ENCODE assay signal across 12 cellular contexts in genomic region chr9:27464950-27465349, GRCh38. TPM values are rescaled to one million over a fixed set of nuclear protein-coding genes. Genes with fewer than 3 reads are reported as not detected.
A peak's percentile ranks its signal among the peaks of the same experiment; 100 is the strongest.
DNase-seq lines count a peak whose midpoint lies in the region; ATAC-seq, FAIRE-seq and TF ChIP-seq lines count a peak whose summit lies in the region.
"Not testable (repeated sequence)": the region's sequence is repeated elsewhere in the genome, so short reads cannot be mapped to it uniquely, and the experiment has no call there.
"Had no signal": no experiment of that assay in that cellular context is flagged by ENCODE, and none has a peak within 500 bp of the region (broad histone marks: within the 10 kb centered on the region; RNA-seq: fewer than 3 reads in every experiment).

No MANE protein-coding gene starts in this region.

- CTCF ChIA-PET in K562 (lab: Yijun Ruan, JAX; ENCODE audit: low intra/inter-chr PET ratio): not testable (repeated sequence)

- intact Hi-C loops in K562 (cut with micrococcal nuclease): loop anchor here (5.0 kb wide), 1 partner anchor 62 kb away; the partner anchor contains the start of gene MOB3B

- 70% methylated on average over 2 of the region's 3 CpGs for WGBS in K562 (ENCODE audit: insufficient coverage, low coverage, missing lambda C conversion rate)
- 76% methylated on average over 3 of the region's 3 CpGs for WGBS in hepatocyte (ENCODE audit: low lambda C conversion rate, missing lambda C conversion rate)
- 49% methylated on average over 3 of the region's 3 CpGs for WGBS in liver
- 15 to 69% (median 42%) methylated on average over 3 of the region's 3 CpGs for WGBS in small intestine, 3 donors

- H3K9me2 ChIP-seq in hepatocyte (replicated peaks; ENCODE audit: insufficient read depth): not testable (repeated sequence)

- not testable (repeated sequence) for H3K4me3 ChIP-seq in K562; hepatocyte; liver (ENCODE audit: low read depth in 1 of 3, low read length in 3 of 3); small intestine (ENCODE audit: low read depth in 1 of 2, low read length in 2 of 2)

- not testable (repeated sequence) for TF ChIP-seq EP300 in K562 (IDR thresholded peaks at IDR 0.05; ENCODE audit: low read length)

- TF ChIP-seq CTCF in K562 (IDR thresholded peaks at IDR 0.05 in 2 of 3, conservative IDR thresholded peaks at IDR 0.05 in 1 of 3; ENCODE audit: insufficient read depth in 2 of 3, low read depth in 1 of 3, low read length in 3 of 3); hepatocyte (IDR thresholded peaks at IDR 0.05; ENCODE audit: poor library complexity); liver (IDR thresholded peaks at IDR 0.05; ENCODE audit: low read depth, low read length, missing input control): not testable (repeated sequence)

- H3K9me3 ChIP-seq in K562 (replicated peaks; ENCODE audit: control insufficient read depth, insufficient read depth, low read depth, low read length); hepatocyte (ENCODE audit: low read depth); liver (ENCODE audit: control insufficient read depth in 4 of 4, low read length in 3 of 4); small intestine (ENCODE audit: control insufficient read depth, low read depth): not testable (repeated sequence)

- H3K4me1 ChIP-seq in K562 (replicated peaks in 1 of 2; ENCODE audit: control insufficient read depth in 2 of 2, insufficient read depth in 2 of 2, low read length in 2 of 2) (peaks cover 0 to 18% of the 10 kb centered on the region in 2 experiments; a peak in 3 of 5 replicates), hepatocyte (ENCODE audit: insufficient read depth) (peaks cover 11% of the 10 kb centered on the region), small intestine (ENCODE audit: control insufficient read depth in 2 of 2, insufficient read depth in 1 of 2, low read depth in 1 of 2, low read length in 1 of 2) (peaks cover 2 to 14% of the 10 kb centered on the region in 2 donors)
- not testable (repeated sequence) for H3K4me1 ChIP-seq in liver (ENCODE audit: control insufficient read depth in 4 of 4, insufficient read depth in 4 of 4, low read length in 3 of 4)

- FAIRE-seq in K562 (lab: Jason Lieb, UNC); small intestine (lab: Jason Lieb, UNC): not testable (repeated sequence)

- not testable (repeated sequence) for ATAC-seq in K562

- TF ChIP-seq POLR2A in K562 (conservative IDR thresholded peaks at IDR 0.05): not testable (repeated sequence)

- DNase-seq in COLO668 (lab: John Stamatoyannopoulos, UW; ENCODE audit: unreplicated experiment) (peak; percentile 27), NCI-H146 (lab: John Stamatoyannopoulos, UW) (peak; percentile 61), NCI-H69 (lab: John Stamatoyannopoulos, UW) (peak; percentile 19), small intestine (peak; percentile 74)
- not testable (repeated sequence) for DNase-seq in K562 (ENCODE audit: extremely low read depth in 1 of 4, low spot score in 3 of 4); hepatocyte (ENCODE audit: low spot score)

- not testable (repeated sequence) for BruUV-seq in K562 (replicated peaks; lab: Mats Ljungman, UMichigan)

- in situ Hi-C loops in K562 (cut with MboI): not testable (repeated sequence)

- H3K27me3 ChIP-seq in K562 (ENCODE audit: control insufficient read depth in 2 of 2, insufficient read depth in 2 of 2, low read length in 2 of 2); hepatocyte; liver (ENCODE audit: control insufficient read depth in 4 of 4, insufficient read depth in 4 of 4, low read length in 3 of 4); small intestine (ENCODE audit: control insufficient read depth in 2 of 2, insufficient read depth in 2 of 2, low read length in 2 of 2): not testable (repeated sequence)

- not testable (repeated sequence) for H3K9ac ChIP-seq in K562 (ENCODE audit: insufficient read depth in 1 of 2, low read depth in 2 of 2, low read length in 2 of 2); liver (ENCODE audit: low read depth in 1 of 2, low read length in 2 of 2)

- peaks cover 42% of the 10 kb centered on the region for H3K79me2 ChIP-seq in K562 (ENCODE audit: control insufficient read depth, insufficient read depth, low read length)
- peaks cover 28% of the 10 kb centered on the region for H3K79me2 ChIP-seq in hepatocyte

- H3K27ac ChIP-seq in K562 (ENCODE audit: extremely low read depth, low read depth, low read length); liver (ENCODE audit: low read depth in 1 of 2, low read length in 2 of 2): not testable (repeated sequence)
- peak overlapping the region; percentile 62 for H3K27ac ChIP-seq in hepatocyte
- H3K27ac ChIP-seq in small intestine (ENCODE audit: low read depth in 1 of 2, low read length in 1 of 2): peak overlapping the region in 1 of 2 donors; percentile 34

- not testable (repeated sequence) for H3K9me1 ChIP-seq in K562 (ENCODE audit: control insufficient read depth, insufficient read depth, low read length)

- not testable (repeated sequence) for TF ChIP-seq RAD21 in K562 (CRISPR knock-in tag; conservative IDR thresholded peaks at IDR 0.05 in 1 of 2, IDR thresholded peaks at IDR 0.05 in 1 of 2); liver (IDR thresholded peaks at IDR 0.05)

- H4K20me1 ChIP-seq in K562 (replicated peaks; ENCODE audit: control insufficient read depth, insufficient read depth, low read length); hepatocyte (ENCODE audit: insufficient read depth, poor library complexity, severe bottlenecking): not testable (repeated sequence)

- H3K4me2 ChIP-seq in K562 (ENCODE audit: insufficient read depth, low read length): not testable (repeated sequence)
- H3K4me2 ChIP-seq in hepatocyte: peak overlapping the region; percentile 24

- POLR2A ChIA-PET in K562 (lab: Yijun Ruan, JAX): interaction anchor here (0.9 kb wide), 1 partner anchor 26 kb away, joined by 4 read pairs; no protein-coding TSS in a partner anchor

- H2AFZ ChIP-seq in K562 (ENCODE audit: low read depth, low read length); hepatocyte: not testable (repeated sequence)

- not testable (repeated sequence) for H3K36me3 ChIP-seq in K562 (ENCODE audit: control insufficient read depth, insufficient read depth, low read length); hepatocyte (replicated peaks; ENCODE audit: insufficient read depth, low read depth); liver (ENCODE audit: control insufficient read depth in 4 of 4, insufficient read depth in 3 of 4, low read depth in 1 of 4, low read length in 3 of 4); small intestine (ENCODE audit: control insufficient read depth in 2 of 2, insufficient read depth in 2 of 2, low read length in 2 of 2)

TF ChIP-seq in liver, 16 proteins besides CTCF, POLR2A, EP300 and RAD21:
- peak; percentile 39 to 71 for TF ChIP-seq HNF4A (conservative IDR thresholded peaks at IDR 0.05)
TF ChIP-seq in liver: peak in this region for 1; not testable (repeated sequence) for 15.

RNA-seq across cellular contexts. Expression of gene IFNK, which starts 59.1 kb away (rescaled TPM):
- total RNA-seq in K562 (2011; cell fraction: chromatin; rRNA removed; ENCODE audit: low replicate concordance): not detected in 2 replicates
- not detected in 2 replicates for total RNA-seq in K562 (2011; cell fraction: nucleolus; rRNA removed)
- not detected in 2 replicates for total RNA-seq in K562 (2011; cell fraction: nucleoplasm; rRNA removed)
- total RNA-seq in K562 (2014; rRNA removed): not detected in 2 replicates
- not detected in 2 replicates for total RNA-seq in K562 (2014; rRNA removed; fragmentation: Illumina TruSeq; extraction: Trizol)
- total RNA-seq in K562 (2015; rRNA removed; fragmentation: Illumina TruSeq; extraction: Trizol): not detected in 2 replicates
- not detected in 2 replicates for total RNA-seq in K562 (2021)
- polyA plus RNA-seq in K562 (2011; rRNA removed): not detected in 2 replicates
- polyA plus RNA-seq in K562 (2011; cell fraction: cytosol; rRNA removed): not detected in 2 replicates
- not detected in 2 replicates for polyA plus RNA-seq in K562 (2011; cell fraction: nucleus; rRNA removed)
- polyA plus RNA-seq in K562 (2012): 0.07 TPM in 1 of 2 replicates, not detected in the other
- not detected in 2 replicates for polyA plus RNA-seq in K562 (2014; fragmentation: Illumina TruSeq; extraction: Trizol)
- polyA plus RNA-seq in K562 (2014; fragmentation: Nextera tagmentation; extraction: Ambion mirVana): under 1 TPM in 1 of 2 experiments, not detected in 1; 0.11 TPM
- polyA plus RNA-seq in K562 (2014; rRNA removed): not detected in 2 replicates
- polyA minus RNA-seq in K562 (2011; rRNA and poly(A)+ RNA removed): not detected in 2 replicates
- not detected in 2 replicates for polyA minus RNA-seq in K562 (2011; cell fraction: cytosol; rRNA and poly(A)+ RNA removed)
- not detected in 2 replicates for polyA minus RNA-seq in K562 (2011; cell fraction: nucleus; rRNA and poly(A)+ RNA removed)
- not detected in 2 replicates for total RNA-seq in hepatocyte
- polyA plus RNA-seq in hepatocyte: 0.36 TPM in 1 of 2 replicates, not detected in the other
- not detected for total RNA-seq in liver
- not detected for polyA plus RNA-seq in liver
- not detected for polyA plus RNA-seq in small intestine
- total RNA-seq: A673; CD4-positive, alpha-beta T cell; CD8-positive, alpha-beta T cell had no signal
- polyA plus RNA-seq: AG04450, BJ had no signal
